Comparison of ENCODE assay signal across 1 cellular context in the genomic region with DNA sequence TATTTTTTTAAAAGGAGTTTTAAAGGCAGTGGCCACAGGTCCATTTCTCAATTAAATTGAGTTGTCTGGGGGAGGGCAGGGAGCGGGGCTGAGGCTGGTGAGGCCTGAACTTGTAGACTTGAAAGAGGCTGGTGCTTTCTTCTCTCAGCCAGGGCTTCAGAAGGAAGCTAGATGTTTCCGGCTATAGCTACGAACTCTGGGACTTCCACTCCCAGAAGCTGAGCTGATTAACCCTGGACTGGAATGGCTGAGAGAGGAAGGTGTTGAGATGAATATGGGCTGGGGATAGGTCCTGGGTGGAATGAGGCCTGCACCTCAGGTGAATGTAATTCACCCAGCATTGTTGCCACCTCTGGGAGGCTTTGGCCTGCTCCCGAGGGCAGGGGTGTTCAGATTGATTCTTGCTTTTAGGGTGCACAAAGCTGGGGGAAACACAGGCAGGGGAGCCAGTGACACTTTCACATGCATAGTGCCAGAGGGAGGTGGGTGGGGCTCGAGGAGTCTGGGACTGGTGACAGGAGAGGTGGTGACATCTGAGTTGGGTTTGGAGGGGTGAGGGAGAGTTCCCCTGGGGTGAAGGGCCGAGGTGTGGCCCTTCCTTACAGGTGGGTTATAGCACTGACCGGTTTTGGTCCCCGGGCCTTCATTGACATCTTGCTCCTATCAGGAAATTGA.
TF ChIP-seq lines count a peak whose summit lies in the region.

No MANE protein-coding gene starts in this region.

TF ChIP-seq in SK-N-SH, 30 proteins besides CTCF, POLR2A, EP300 and RAD21 (continued from another document):
- TF ChIP-seq POLR2AphosphoS5 (IDR thresholded peaks at IDR 0.05; ENCODE audit: low read depth, low read length) (no peak), FOXM1 (IDR thresholded peaks at IDR 0.05; ENCODE audit: low read depth) (no peak), GABPA (IDR thresholded peaks at IDR 0.05; ENCODE audit: low read depth) (no peak), FOSL2 (IDR thresholded peaks at IDR 0.05; ENCODE audit: borderline replicate concordance, low read depth) (no peak), FOXJ3 (CRISPR knock-in tag; IDR thresholded peaks at IDR 0.05) (no peak), TEAD4 (IDR thresholded peaks at IDR 0.05; ENCODE audit: borderline replicate concordance, insufficient read depth) (no peak), NRF1 (IDR thresholded peaks at IDR 0.05; ENCODE audit: low read depth, low read length) (no peak)
- TF ChIP-seq, protein P1, sequence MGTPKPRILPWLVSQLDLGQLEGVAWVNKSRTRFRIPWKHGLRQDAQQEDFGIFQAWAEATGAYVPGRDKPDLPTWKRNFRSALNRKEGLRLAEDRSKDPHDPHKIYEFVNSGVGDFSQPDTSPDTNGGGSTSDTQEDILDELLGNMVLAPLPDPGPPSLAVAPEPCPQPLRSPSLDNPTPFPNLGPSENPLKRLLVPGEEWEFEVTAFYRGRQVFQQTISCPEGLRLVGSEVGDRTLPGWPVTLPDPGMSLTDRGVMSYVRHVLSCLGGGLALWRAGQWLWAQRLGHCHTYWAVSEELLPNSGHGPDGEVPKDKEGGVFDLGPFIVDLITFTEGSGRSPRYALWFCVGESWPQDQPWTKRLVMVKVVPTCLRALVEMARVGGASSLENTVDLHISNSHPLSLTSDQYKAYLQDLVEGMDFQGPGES (IDR thresholded peaks at IDR 0.05; ENCODE audit: low read depth, low read length): no peak
- TF ChIP-seq, protein P2, sequence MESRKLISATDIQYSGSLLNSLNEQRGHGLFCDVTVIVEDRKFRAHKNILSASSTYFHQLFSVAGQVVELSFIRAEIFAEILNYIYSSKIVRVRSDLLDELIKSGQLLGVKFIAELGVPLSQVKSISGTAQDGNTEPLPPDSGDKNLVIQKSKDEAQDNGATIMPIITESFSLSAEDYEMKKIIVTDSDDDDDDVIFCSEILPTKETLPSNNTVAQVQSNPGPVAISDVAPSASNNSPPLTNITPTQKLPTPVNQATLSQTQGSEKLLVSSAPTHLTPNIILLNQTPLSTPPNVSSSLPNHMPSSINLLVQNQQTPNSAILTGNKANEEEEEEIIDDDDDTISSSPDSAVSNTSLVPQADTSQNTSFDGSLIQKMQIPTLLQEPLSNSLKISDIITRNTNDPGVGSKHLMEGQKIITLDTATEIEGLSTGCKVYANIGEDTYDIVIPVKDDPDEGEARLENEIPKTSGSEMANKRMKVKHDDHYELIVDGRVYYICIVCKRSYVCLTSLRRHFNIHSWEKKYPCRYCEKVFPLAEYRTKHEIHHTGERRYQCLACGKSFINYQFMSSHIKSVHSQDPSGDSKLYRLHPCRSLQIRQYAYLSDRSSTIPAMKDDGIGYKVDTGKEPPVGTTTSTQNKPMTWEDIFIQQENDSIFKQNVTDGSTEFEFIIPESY (IDR thresholded peaks at IDR 0.05; ENCODE audit: borderline replicate concordance, low read depth): no peak
- TF ChIP-seq, protein P3, sequence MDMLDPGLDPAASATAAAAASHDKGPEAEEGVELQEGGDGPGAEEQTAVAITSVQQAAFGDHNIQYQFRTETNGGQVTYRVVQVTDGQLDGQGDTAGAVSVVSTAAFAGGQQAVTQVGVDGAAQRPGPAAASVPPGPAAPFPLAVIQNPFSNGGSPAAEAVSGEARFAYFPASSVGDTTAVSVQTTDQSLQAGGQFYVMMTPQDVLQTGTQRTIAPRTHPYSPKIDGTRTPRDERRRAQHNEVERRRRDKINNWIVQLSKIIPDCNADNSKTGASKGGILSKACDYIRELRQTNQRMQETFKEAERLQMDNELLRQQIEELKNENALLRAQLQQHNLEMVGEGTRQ (IDR thresholded peaks at IDR 0.05; ENCODE audit: borderline replicate concordance, low read depth, low read length): no peak
